In the genomic region with DNA sequence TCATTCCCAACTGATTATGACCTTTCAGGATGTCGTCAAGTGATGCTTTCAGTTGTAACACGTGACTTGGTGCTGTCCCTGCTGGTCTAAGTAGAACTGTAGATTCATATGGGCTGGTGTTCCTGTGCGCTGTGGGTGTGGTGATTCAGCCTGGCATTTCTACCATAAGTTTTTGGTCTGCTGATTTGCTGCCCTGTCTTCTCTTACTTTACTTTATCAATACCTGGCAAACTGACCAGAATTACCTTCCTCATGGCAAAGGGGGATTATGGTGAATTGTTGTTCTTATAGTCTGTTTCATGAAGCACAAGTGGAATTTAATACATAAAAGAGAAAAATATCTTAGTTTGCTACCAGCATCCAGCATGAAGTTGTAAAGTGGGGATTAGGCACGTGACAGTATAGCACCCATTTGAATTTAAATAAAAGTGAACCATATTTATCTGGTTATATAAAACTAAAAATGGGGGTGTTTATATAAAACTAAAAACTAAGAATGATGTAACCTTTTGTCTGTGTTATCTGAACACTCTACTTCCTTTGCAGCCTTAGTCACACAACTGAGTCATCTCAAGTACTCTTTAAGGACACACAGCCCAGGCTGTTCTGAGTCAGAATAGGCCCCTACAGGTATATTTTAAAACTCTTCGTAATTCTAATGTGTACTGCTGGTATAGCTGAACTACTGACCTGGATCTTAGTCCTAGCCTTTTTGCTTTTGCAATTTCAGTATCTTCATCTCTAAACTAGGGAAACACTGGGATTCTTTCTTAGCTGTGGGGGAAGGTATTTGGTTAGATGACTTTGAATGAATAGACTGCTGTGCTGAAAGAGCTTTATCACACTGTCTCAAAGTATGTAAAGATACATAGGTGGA, we compare ENCODE assay signal across 8 cellular contexts. TPM values are rescaled to one million over a fixed set of nuclear protein-coding genes. Genes with fewer than 3 reads are reported as not detected.
DNase-seq lines count a peak whose midpoint lies in the region; ATAC-seq, FAIRE-seq and TF ChIP-seq lines count a peak whose summit lies in the region.

No MANE protein-coding gene starts in this region.

- peak; percentile 94 for ATAC-seq in HG02852 (IDR thresholded peaks at IDR 0.05; ENCODE audit: unreplicated experiment)

- H4K8ac ChIP-seq in mesendoderm (ENCODE audit: low read depth, low read length): no peak overlapping the region

- FAIRE-seq in GM18507 (lab: Jason Lieb, UNC): peak; percentile 62

- H3K4ac ChIP-seq in mesendoderm (ENCODE audit: low read depth, low read length): no peak overlapping the region

- no peak overlapping the region for H3K9ac ChIP-seq in mesendoderm (ENCODE audit: low read length)
- no peak overlapping the region for H3K9ac ChIP-seq in subcutaneous abdominal adipose tissue (ENCODE audit: low read length in 5 of 5)

- POLR2A ChIA-PET in MCF 10A (lab: Yijun Ruan, JAX): interaction anchor here (0.6 to 1.4 kb wide), 11 partner anchors 10 to 411 kb away, joined by 3 to 9 read pairs (median 3); a partner anchor contains a TSS

- H3K4me3 Mint-ChIP-seq in MCF 10A (ENCODE audit: unreplicated experiment): no peak overlapping the region

- no peaks in the 10 kb centered on the region for H3K9me3 ChIP-seq in subcutaneous abdominal adipose tissue (ENCODE audit: control insufficient read depth in 5 of 5, low read length in 5 of 5)

- no peaks in the 10 kb centered on the region for H3K27me3 Mint-ChIP-seq in MCF 10A (ENCODE audit: insufficient read depth, unreplicated experiment)

- no peak overlapping the region for H2BK15ac ChIP-seq in mesendoderm (replicated peaks; ENCODE audit: low read depth)

- H3K36me3 ChIP-seq in mesendoderm (ENCODE audit: control insufficient read depth, insufficient read depth, low read length) (peaks cover 9% of the 10 kb centered on the region), subcutaneous abdominal adipose tissue (ENCODE audit: control insufficient read depth in 5 of 5, insufficient read depth in 5 of 5, low read length in 5 of 5) (peaks cover 80 to 87% (median 82%) of the 10 kb centered on the region in 5 donors)

- H3K79me2 ChIP-seq in mesendoderm (ENCODE audit: control insufficient read depth, insufficient read depth, low read length): no peaks in the 10 kb centered on the region

- no peak overlapping the region for H3K18ac ChIP-seq in mesendoderm (ENCODE audit: low read length)

- H3K4me2 ChIP-seq in mesendoderm (ENCODE audit: low read length): no peak overlapping the region

- H3K27ac ChIP-seq in mesendoderm (ENCODE audit: low read depth, low read length): no peak overlapping the region
- H3K27ac ChIP-seq in subcutaneous abdominal adipose tissue (ENCODE audit: low read depth, low read length): peak overlapping the region; percentile 66

- BruUV-seq in MCF 10A (replicated peaks; lab: Mats Ljungman, UMichigan): TSS peak; percentile 76

- H3K9me3 Mint-ChIP-seq in MCF 10A (ENCODE audit: unreplicated experiment): no peaks in the 10 kb centered on the region

- H3K27me3 ChIP-seq in mesendoderm (ENCODE audit: insufficient read depth, low read length, poor library complexity): no peaks in the 10 kb centered on the region
- H3K27me3 ChIP-seq in subcutaneous abdominal adipose tissue (ENCODE audit: control insufficient read depth in 5 of 5, insufficient read depth in 4 of 5, low read length in 5 of 5): no peaks in the 10 kb centered on the region

- peaks cover 2% of the 10 kb centered on the region for H3K4me1 ChIP-seq in mesendoderm (ENCODE audit: control insufficient read depth, low read depth, low read length)
- H3K4me1 ChIP-seq in subcutaneous abdominal adipose tissue (ENCODE audit: control insufficient read depth in 5 of 5, insufficient read depth in 5 of 5, low read length in 5 of 5): peaks cover 0 to 4% (median 0%) of the 10 kb centered on the region in 5 donors

- H3K56ac ChIP-seq in mesendoderm (ENCODE audit: low read length): no peak overlapping the region

- no peak overlapping the region for H4K5ac ChIP-seq in mesendoderm (ENCODE audit: low read length)

- DNase-seq in GM18507 (ENCODE audit: extremely low spot score, insufficient read length, low read depth) (no peak), SW 1271 (lab: John Stamatoyannopoulos, UW) (peak; percentile 92 to 99), MCF 10A (ENCODE audit: unreplicated experiment) (peak; percentile 93), mesendoderm (peak; percentile 77), posterior cingulate gyrus (no peak), NCI-H446 treated with DMSO at 0.1 percent for 48 hours (lab: John Stamatoyannopoulos, UW) (no peak)

- no peak for TF ChIP-seq CTCF in MCF 10A (IDR thresholded peaks at IDR 0.05; ENCODE audit: unreplicated experiment)

- H3K36me3 Mint-ChIP-seq in MCF 10A (ENCODE audit: insufficient read depth, unreplicated experiment): peaks cover 96% of the 10 kb centered on the region

- no peak overlapping the region for H2BK120ac ChIP-seq in mesendoderm (ENCODE audit: low read depth, low read length)

- CTCF ChIA-PET in MCF 10A (lab: Yijun Ruan, JAX): interaction anchor here (0.5 to 1.7 kb wide), 2 partner anchors 15 to 22 kb away, joined by 4 to 5 read pairs; no protein-coding TSS in a partner anchor

- peaks cover 22% of the 10 kb centered on the region for H3K4me1 Mint-ChIP-seq in MCF 10A (ENCODE audit: insufficient read depth, unreplicated experiment)

- peak overlapping the region; percentile 64 for H3K27ac Mint-ChIP-seq in MCF 10A (ENCODE audit: low read depth, unreplicated experiment)

- intact Hi-C loops in MCF 10A (cut with micrococcal nuclease): no loop called here
- intact Hi-C loops in posterior cingulate gyrus (cut with DNase I): no loop called here

- H3K4me3 ChIP-seq in mesendoderm (ENCODE audit: low read length) (no peak overlapping the region), subcutaneous abdominal adipose tissue (ENCODE audit: low read depth in 1 of 5, low read length in 5 of 5) (no peak overlapping the region)

- WGBS in mesendoderm (ENCODE audit: extremely low coverage, insufficient coverage, low lambda C conversion rate): no CpG with 5 or more reads among the region's 5 CpGs

- no peak overlapping the region for H2BK5ac ChIP-seq in mesendoderm (ENCODE audit: low read length)

- H3K79me1 ChIP-seq in mesendoderm (ENCODE audit: low read length): no peaks in the 10 kb centered on the region

- H3K23ac ChIP-seq in mesendoderm (ENCODE audit: low read length): no peak overlapping the region

- no peak overlapping the region for H2AK5ac ChIP-seq in mesendoderm (ENCODE audit: low read length)

RNA-seq across cellular contexts. Expression of a gene that starts 28.3 kb away (rescaled TPM):
- 46.7 and 49.5 TPM in 2 replicates for total RNA-seq in MCF 10A (2022)
- polyA plus RNA-seq in mesendoderm (2013, experiment 1 of 2): 31.5 TPM
- 32.0 TPM for polyA plus RNA-seq in mesendoderm (2013, experiment 2 of 2)

RNA-seq across cellular contexts. Expression of a gene that starts 28.4 kb away (rescaled TPM):
- 44.1 and 63.3 TPM in 2 replicates for total RNA-seq in MCF 10A (2022)
- 34.6 TPM for polyA plus RNA-seq in mesendoderm (2013, experiment 1 of 2)
- 33.3 TPM for polyA plus RNA-seq in mesendoderm (2013, experiment 2 of 2)

Comparison
In these comparisons a context has a peak if more than half of its experiments do, and no peak if none do; other contexts are left out.
1. DNase-seq: peak in SW 1271 (2 of 2), MCF 10A (single experiment) and mesendoderm (single experiment); none in GM18507 (single experiment), posterior cingulate gyrus (0 of 10) and NCI-H446 treated with DMSO at 0.1 percent for 48 hours (single experiment).